In the genomic region with DNA sequence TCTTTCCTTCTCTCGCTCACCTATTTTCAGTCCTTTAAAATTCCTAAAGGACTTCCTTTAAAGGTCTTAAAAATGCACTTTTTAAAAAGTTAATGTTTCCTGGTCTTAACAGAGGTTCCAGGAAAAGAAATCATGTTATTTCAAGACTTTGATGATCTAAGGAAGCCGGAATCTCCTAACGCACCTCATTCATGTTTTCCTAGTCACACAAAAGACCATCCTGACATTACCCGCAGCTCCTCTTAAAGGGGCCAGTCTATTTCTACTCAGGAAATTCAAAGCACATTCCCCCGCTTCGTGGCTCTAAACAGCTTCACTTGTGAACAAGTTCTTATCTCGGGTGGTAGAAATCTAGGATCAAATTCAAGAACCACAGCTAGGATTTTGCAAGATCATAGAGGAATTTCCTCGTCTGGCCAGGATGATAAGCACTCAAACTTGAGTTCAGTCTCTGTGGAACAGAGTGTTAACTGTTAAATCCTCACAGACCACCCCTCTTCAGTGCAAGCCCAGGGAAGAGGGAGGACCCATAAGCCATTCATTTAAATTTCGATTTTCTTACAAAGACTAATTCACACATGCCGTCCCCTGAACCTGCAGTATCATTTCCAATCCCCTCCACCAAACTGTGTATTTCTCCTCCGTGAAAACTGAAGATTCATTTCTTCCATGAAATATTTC, we compare ENCODE assay signal across 13 cellular contexts.
A peak's percentile ranks its signal among the peaks of the same experiment; 100 is the strongest.
DNase-seq lines count a peak whose midpoint lies in the region; ATAC-seq and TF ChIP-seq lines count a peak whose summit lies in the region.
"Had no signal": no experiment of that assay in that cellular context is flagged by ENCODE, and none has a peak within 500 bp of the region (broad histone marks: within the 10 kb centered on the region; RNA-seq: fewer than 3 reads in every experiment).

No MANE protein-coding gene starts in this region.

- H3K4me3 Mint-ChIP-seq in HFFc6 (peak overlapping the region; percentile 7; the same call in 1 of the 2 replicates), brain (peak overlapping the region; percentile 24 to 82 (median 65))
- H3K4me3 Mint-ChIP-seq: activated naive CD4-positive, alpha-beta T cell treated with anti-CD3 and anti-CD28 coated beads, Interleukin-2, amount 50 U/mL, for 24 hours had no signal

- H3K36me3 Mint-ChIP-seq in HFFc6 (ENCODE audit: low read depth) (no peaks in the 10 kb centered on the region), brain (peaks cover 21% of the 10 kb centered on the region)
- H3K36me3 Mint-ChIP-seq: activated naive CD4-positive, alpha-beta T cell treated with anti-CD3 and anti-CD28 coated beads, Interleukin-2, amount 50 U/mL, for 24 hours had no signal

- no peaks in the 10 kb centered on the region for H3K27me3 ChIP-seq in upper lobe of right lung

- H3K27ac ChIP-seq in upper lobe of right lung = peak overlapping the region; percentile 61

- DNase-seq in HFFc6 = no peak
- DNase-seq in kidney glomerular epithelial cell (lab: John Stamatoyannopoulos, UW) = peak; percentile 84
- no peak for DNase-seq in upper lobe of right lung
- DNase-seq in ureter (ENCODE audit: low spot score) = no peak
- DNase-seq in NCI-H146 treated with DMSO at 0.1 percent for 48 hours (lab: John Stamatoyannopoulos, UW; ENCODE audit: unreplicated experiment) = no peak
- DNase-seq: activated CD4-positive, alpha-beta T cell treated with anti-CD3 and anti-CD28 coated beads for 4 hours; DMS79; H7; mammary epithelial cell; NCI-H524 had no signal

- H3K27me3 Mint-ChIP-seq in HFFc6 (ENCODE audit: insufficient read depth) = no peaks in the 10 kb centered on the region; the same call in 1 of the 2 replicates
- no peaks in the 10 kb centered on the region for H3K27me3 Mint-ChIP-seq in brain
- H3K27me3 Mint-ChIP-seq: activated naive CD4-positive, alpha-beta T cell treated with anti-CD3 and anti-CD28 coated beads, Interleukin-2, amount 50 U/mL, for 24 hours had no signal

- ATAC-seq in upper lobe of right lung (peak; percentile 66), GM18519 (IDR thresholded peaks at IDR 0.05; ENCODE audit: low FRiP score, unreplicated experiment) (no peak)

- TF ChIP-seq CTCF in HFFc6 (IDR thresholded peaks at IDR 0.05) (no peak), brain (conservative IDR thresholded peaks at IDR 0.05) (no peak), upper lobe of right lung (IDR thresholded peaks at IDR 0.05) (no peak)

- no peaks in the 10 kb centered on the region for H3K36me3 ChIP-seq in upper lobe of right lung

- H3K4me1 Mint-ChIP-seq in HFFc6 (ENCODE audit: low read depth) (peaks cover 32% of the 10 kb centered on the region), brain (peaks cover 51% of the 10 kb centered on the region)
- H3K4me1 Mint-ChIP-seq: activated naive CD4-positive, alpha-beta T cell treated with anti-CD3 and anti-CD28 coated beads, Interleukin-2, amount 50 U/mL, for 24 hours had no signal

- H3K4me1 ChIP-seq in upper lobe of right lung = no peaks in the 10 kb centered on the region

- H3K27ac Mint-ChIP-seq in HFFc6 = no peak overlapping the region; the same call in 1 of the 2 replicates
- H3K27ac Mint-ChIP-seq in brain = peak overlapping the region in 3 of 5 experiments; percentile 47 to 81 (median 74)
- H3K27ac Mint-ChIP-seq: activated naive CD4-positive, alpha-beta T cell treated with anti-CD3 and anti-CD28 coated beads, Interleukin-2, amount 50 U/mL, for 24 hours had no signal

- H3K4me3 ChIP-seq in upper lobe of right lung = peak overlapping the region; percentile 2

- H3K9me3 ChIP-seq in upper lobe of right lung = no peaks in the 10 kb centered on the region

- intact Hi-C loops in upper lobe of right lung (cut with DNase I) = no loop called here

- H3K9me3 Mint-ChIP-seq in HFFc6 = no peaks in the 10 kb centered on the region
- peaks cover 0 to 3% (median 0%) of the 10 kb centered on the region in 5 experiments for H3K9me3 Mint-ChIP-seq in brain
- H3K9me3 Mint-ChIP-seq: activated naive CD4-positive, alpha-beta T cell treated with anti-CD3 and anti-CD28 coated beads, Interleukin-2, amount 50 U/mL, for 24 hours had no signal
